Comparison of ENCODE assay signal across 8 cellular contexts in genomic region chr3:23442598-23443383, GRCh38.
DNase-seq lines count a peak whose midpoint lies in the region; ATAC-seq and TF ChIP-seq lines count a peak whose summit lies in the region.

No MANE protein-coding gene starts in this region.

- ATAC-seq in GM18499 (IDR thresholded peaks at IDR 0.05; ENCODE audit: insufficient read depth, unreplicated experiment) (peak; percentile 37), omental fat pad (ENCODE audit: low FRiP score) (no peak)

- no peaks in the 10 kb centered on the region for H3K9me3 ChIP-seq in NT2/D1 (ENCODE audit: insufficient read depth, low read length)
- no peaks in the 10 kb centered on the region for H3K9me3 ChIP-seq in hepatocyte (ENCODE audit: low read depth)

- no peak overlapping the region for H3K4me3 ChIP-seq in HFF-Myc (replicated peaks; ENCODE audit: low read depth, low read length)
- H3K4me3 ChIP-seq in NT2/D1 (ENCODE audit: insufficient read length, low read depth), result no peak overlapping the region
- no peak overlapping the region for H3K4me3 ChIP-seq in hepatocyte

- no peaks in the 10 kb centered on the region for H3K9me2 ChIP-seq in hepatocyte (replicated peaks; ENCODE audit: insufficient read depth)

- H3K4me1 ChIP-seq in NT2/D1 (ENCODE audit: insufficient read depth, insufficient read length) (no peaks in the 10 kb centered on the region), hepatocyte (ENCODE audit: insufficient read depth) (no peaks in the 10 kb centered on the region)

- H3K79me2 ChIP-seq in hepatocyte, result peaks cover 8% of the 10 kb centered on the region

- 54% methylated on average over 4 of the region's 4 CpGs for WGBS in hepatocyte (ENCODE audit: low lambda C conversion rate, missing lambda C conversion rate)

- no peak overlapping the region for H3K9ac ChIP-seq in NT2/D1 (ENCODE audit: insufficient read length, low read depth)

- H3K27ac ChIP-seq in hepatocyte, result no peak overlapping the region

- DNase-seq in HFF-Myc (ENCODE audit: extremely low read depth, low read depth) (peak; percentile 53), NT2/D1 (ENCODE audit: low read depth, low spot score) (peak; percentile 9), hepatocyte (ENCODE audit: low spot score) (peak; percentile 8), omental fat pad (ENCODE audit: low spot score) (no peak), NCI-H187 treated with DMSO at 0.1 percent for 48 hours (lab: John Stamatoyannopoulos, UW) (no peak), UCSD-AML1 (lab: John Stamatoyannopoulos, UW; ENCODE audit: unreplicated experiment) (no peak), NCI-H1417 treated with DMSO at 0.1 percent for 48 hours (lab: John Stamatoyannopoulos, UW) (no peak)

- H4K20me1 ChIP-seq in hepatocyte (ENCODE audit: insufficient read depth, poor library complexity, severe bottlenecking), result no peaks in the 10 kb centered on the region

- H3K27me3 ChIP-seq in NT2/D1 (ENCODE audit: insufficient read depth, insufficient read length) (no peaks in the 10 kb centered on the region), hepatocyte (no peaks in the 10 kb centered on the region)

- no peak for TF ChIP-seq CTCF in HFF-Myc (IDR thresholded peaks at IDR 0.05; ENCODE audit: low read depth, low read length, missing control alignments)
- TF ChIP-seq CTCF in hepatocyte (IDR thresholded peaks at IDR 0.05; ENCODE audit: poor library complexity), result no peak
- TF ChIP-seq CTCF in omental fat pad (IDR thresholded peaks at IDR 0.05), result no peak

- no peak overlapping the region for H2AFZ ChIP-seq in hepatocyte

- H3K36me3 ChIP-seq in NT2/D1 (ENCODE audit: insufficient read depth, insufficient read length, low read length) (no peaks in the 10 kb centered on the region), hepatocyte (replicated peaks; ENCODE audit: insufficient read depth, low read depth) (no peaks in the 10 kb centered on the region)

- H3K4me2 ChIP-seq in hepatocyte, result no peak overlapping the region

Comparison
In these comparisons a context has a peak if more than half of its experiments do, and no peak if none do; other contexts are left out.
1. DNase-seq: peak in HFF-Myc (single experiment), NT2/D1 (single experiment) and hepatocyte (single experiment); none in omental fat pad (single experiment), NCI-H187 treated with DMSO at 0.1 percent for 48 hours (single experiment), UCSD-AML1 (single experiment) and NCI-H1417 treated with DMSO at 0.1 percent for 48 hours (single experiment).